ENCODE assay signal across 1 cellular context in the genomic region with DNA sequence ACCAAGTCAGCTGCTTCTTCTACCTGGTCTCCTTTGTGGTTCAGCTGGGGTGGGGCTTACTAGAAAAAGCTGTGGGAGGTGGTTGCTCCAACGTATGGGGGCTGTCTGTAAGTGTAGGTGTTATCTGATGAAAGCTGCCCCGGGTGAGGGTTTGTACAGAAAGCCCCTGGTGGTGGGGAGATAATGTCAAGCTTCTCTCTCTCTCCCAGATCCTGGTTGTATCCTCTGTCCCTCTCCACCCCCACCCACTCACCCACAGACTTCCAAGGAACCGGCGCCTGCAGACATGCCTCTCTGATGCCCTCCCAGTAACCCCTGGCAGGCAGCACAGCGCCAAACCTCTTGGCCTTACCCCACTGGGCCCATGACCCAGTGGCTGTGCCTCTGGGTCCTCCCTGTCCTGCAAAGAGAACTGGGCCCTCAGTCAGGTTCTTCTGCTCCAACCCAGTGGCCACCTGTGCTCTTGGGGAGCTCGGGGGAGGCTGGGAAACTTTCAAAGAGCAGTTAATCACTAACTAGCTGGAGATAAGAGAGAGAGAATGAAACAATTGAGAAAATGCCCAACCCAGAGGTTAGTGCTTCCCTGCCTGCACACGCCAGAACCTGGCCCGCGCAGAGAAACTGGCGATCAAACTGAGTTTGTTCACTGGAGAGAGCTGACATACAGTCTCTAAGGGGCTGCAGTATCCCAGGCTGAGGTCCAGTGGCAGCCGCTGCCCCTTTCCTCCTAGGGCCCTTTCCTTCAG.
A peak's percentile ranks its signal among the peaks of the same experiment; 100 is the strongest.
TF ChIP-seq lines count a peak whose summit lies in the region.

No MANE protein-coding gene starts in this region.

TF ChIP-seq in HepG2, 621 proteins besides CTCF, POLR2A, EP300 and RAD21 (continued from another document):
- TF ChIP-seq, protein P1, sequence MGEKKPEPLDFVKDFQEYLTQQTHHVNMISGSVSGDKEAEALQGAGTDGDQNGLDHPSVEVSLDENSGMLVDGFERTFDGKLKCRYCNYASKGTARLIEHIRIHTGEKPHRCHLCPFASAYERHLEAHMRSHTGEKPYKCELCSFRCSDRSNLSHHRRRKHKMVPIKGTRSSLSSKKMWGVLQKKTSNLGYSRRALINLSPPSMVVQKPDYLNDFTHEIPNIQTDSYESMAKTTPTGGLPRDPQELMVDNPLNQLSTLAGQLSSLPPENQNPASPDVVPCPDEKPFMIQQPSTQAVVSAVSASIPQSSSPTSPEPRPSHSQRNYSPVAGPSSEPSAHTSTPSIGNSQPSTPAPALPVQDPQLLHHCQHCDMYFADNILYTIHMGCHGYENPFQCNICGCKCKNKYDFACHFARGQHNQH (CRISPR knock-in tag; IDR thresholded peaks at IDR 0.05), result peak; percentile 64; the same call in 1 of the 2 replicates
- TF ChIP-seq ZNF343 (CRISPR knock-in tag; IDR thresholded peaks at IDR 0.05) (0 out of 2 replicates have a peak, but pooled peaks have one; percentile 23), SOX13 (IDR thresholded peaks at IDR 0.05) (no peak), SOX13 (CRISPR knock-in tag; conservative IDR thresholded peaks at IDR 0.05 in 1 of 2, IDR thresholded peaks at IDR 0.05 in 1 of 2) (peak in 1 of 2 experiments; percentile 91; a peak in 2 of 4 replicates), KLF9 (CRISPR knock-in tag; IDR thresholded peaks at IDR 0.05; ENCODE audit: low read depth) (no peak), HDAC2 (CRISPR knock-in tag; IDR thresholded peaks at IDR 0.05) (peak; percentile 56), RARA (CRISPR knock-in tag; IDR thresholded peaks at IDR 0.05) (peak; percentile 44; the same call in 1 of the 2 replicates), MTA1 (CRISPR knock-in tag; IDR thresholded peaks at IDR 0.05; ENCODE audit: borderline replicate concordance) (peak; percentile 41; the same call in 1 of the 2 replicates), ERF (CRISPR knock-in tag; IDR thresholded peaks at IDR 0.05) (no peak)
